Comparison of ENCODE assay signal across 8 cellular contexts in the genomic region with DNA sequence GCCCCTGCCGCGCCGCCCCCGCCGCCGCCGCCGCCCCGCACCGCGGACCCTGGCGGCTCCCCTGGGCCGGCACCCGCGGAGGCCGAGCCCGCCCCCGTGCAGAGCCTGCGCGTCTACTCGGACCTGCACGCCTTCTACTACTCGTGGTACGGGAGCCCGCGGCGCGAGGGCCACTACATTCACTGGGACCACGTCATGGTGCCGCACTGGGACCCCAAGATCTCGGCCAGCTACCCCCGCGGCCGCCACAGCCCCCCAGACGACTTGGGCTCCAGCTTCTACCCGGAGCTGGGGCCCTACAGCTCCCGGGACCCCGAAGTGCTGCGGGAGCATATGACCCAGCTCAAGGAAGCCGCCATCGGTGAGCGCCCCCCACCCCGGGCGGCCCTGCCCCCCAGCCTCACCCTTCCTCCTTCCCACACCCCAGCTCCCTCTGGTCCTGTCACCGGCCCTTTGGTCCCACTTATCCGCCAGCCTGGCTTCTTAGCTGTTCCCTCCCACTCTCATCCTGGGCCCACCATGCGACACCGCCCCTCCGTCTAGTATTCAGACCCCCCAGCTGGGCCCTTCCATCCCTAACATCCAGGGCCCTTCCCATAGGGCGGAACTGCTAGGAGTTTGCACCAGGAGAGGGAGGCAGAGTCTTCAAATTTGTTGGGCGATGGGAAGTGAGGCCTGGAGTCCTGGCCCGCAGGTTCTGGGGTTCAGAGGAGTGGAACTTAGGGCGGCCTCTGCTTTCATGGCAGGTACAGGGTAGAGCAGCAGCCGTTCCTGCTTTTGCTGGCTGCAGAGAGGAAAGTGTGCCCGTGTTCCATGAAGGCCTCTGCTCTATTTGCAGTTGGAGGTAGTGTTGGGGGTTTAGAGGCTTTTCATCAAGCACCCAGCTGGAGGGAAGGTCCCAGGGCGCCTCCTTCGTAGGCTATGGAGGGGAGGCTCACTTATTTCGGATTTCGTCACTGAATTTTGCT. TPM values are rescaled to one million over a fixed set of nuclear protein-coding genes. Genes with fewer than 3 reads are reported as not detected.
DNase-seq lines count a peak whose midpoint lies in the region; ATAC-seq, FAIRE-seq and TF ChIP-seq lines count a peak whose summit lies in the region.

No MANE protein-coding gene starts in this region.

- POLR2A ChIA-PET in endothelial cell of umbilical vein (lab: Charles Lee), result no interaction called here

- no TSS peak for BruUV-seq in endothelial cell of umbilical vein (replicated peaks; lab: Mats Ljungman, UMichigan)

- H2AFZ ChIP-seq in endothelial cell of umbilical vein (ENCODE audit: low read depth, low read length), result no peak overlapping the region

- dilution Hi-C loops in endothelial cell of umbilical vein (cut with MboI; ENCODE audit: extremely low pct_ligation_motif_present, low sequenced_read_pairs), result no loop called here

- H3K79me2 ChIP-seq in endothelial cell of umbilical vein (ENCODE audit: control insufficient read depth, insufficient read depth, low read length), result no peaks in the 10 kb centered on the region

- peaks cover 2% of the 10 kb centered on the region for H3K4me1 ChIP-seq in endothelial cell of umbilical vein (ENCODE audit: control insufficient read depth, extremely low read depth, insufficient read depth, low read length)
- H3K4me1 ChIP-seq in rectal smooth muscle tissue (ENCODE audit: control insufficient read depth, insufficient read depth, low read length), result no peaks in the 10 kb centered on the region

- no peaks in the 10 kb centered on the region for H3K9me3 ChIP-seq in endothelial cell of umbilical vein (replicated peaks; ENCODE audit: control insufficient read depth, insufficient read depth, low read length)

- H3K4me3 ChIP-seq in endothelial cell of umbilical vein (replicated peaks in 1 of 3; ENCODE audit: insufficient read depth in 1 of 3, low read depth in 1 of 3, low read length in 3 of 3) (no peak overlapping the region), rectal smooth muscle tissue (ENCODE audit: low read length) (peak overlapping the region; percentile 43)

- no peak overlapping the region for H3K9ac ChIP-seq in endothelial cell of umbilical vein (replicated peaks; ENCODE audit: extremely low read depth, insufficient read depth, low read length)
- H3K9ac ChIP-seq in rectal smooth muscle tissue (ENCODE audit: low read length), result no peak overlapping the region

- TF ChIP-seq CTCF in C4-2B (conservative IDR thresholded peaks at IDR 0.05) (no peak), endothelial cell of umbilical vein (IDR thresholded peaks at IDR 0.05; ENCODE audit: extremely low read depth in 1 of 2, insufficient read depth in 1 of 2, low read depth in 1 of 2, low read length in 2 of 2) (no peak)

- no peak overlapping the region for H3K4me2 ChIP-seq in endothelial cell of umbilical vein (ENCODE audit: insufficient read depth, low read length)

- H3K27ac ChIP-seq in C4-2B, result peak overlapping the region; percentile 68
- H3K27ac ChIP-seq in endothelial cell of umbilical vein (ENCODE audit: insufficient read depth, low read depth, low read length), result no peak overlapping the region
- H3K27ac ChIP-seq in rectal smooth muscle tissue (ENCODE audit: low read depth, low read length), result no peak overlapping the region

- intact Hi-C loops in endothelial cell of umbilical vein (cut with micrococcal nuclease), result no loop called here

- CTCF ChIA-PET in endothelial cell of umbilical vein (lab: Charles Lee), result no interaction called here

- peak; percentile 41 for DNase-seq in NCI-H748 (lab: John Stamatoyannopoulos, UW; ENCODE audit: unreplicated experiment)
- no peak for DNase-seq in endothelial cell of umbilical vein (ENCODE audit: low read depth, low spot score)
- DNase-seq in UCSD-AML1 (lab: John Stamatoyannopoulos, UW; ENCODE audit: unreplicated experiment), result no peak
- no peak for DNase-seq in stimulated activated CD4-positive, alpha-beta T cell treated with anti-CD3 and anti-CD28 coated beads, Interleukin-2, amount 100 ng/mL, for 24 hours
- DNase-seq in AG08395 (ENCODE audit: low spot score), result no peak

- no peaks in the 10 kb centered on the region for H3K9me1 ChIP-seq in endothelial cell of umbilical vein (replicated peaks; ENCODE audit: control insufficient read depth, extremely low read depth, insufficient read depth, low read length)

- no peaks in the 10 kb centered on the region for H3K36me3 ChIP-seq in endothelial cell of umbilical vein (ENCODE audit: control insufficient read depth in 2 of 2, extremely low read depth in 1 of 2, insufficient read depth in 2 of 2, low read length in 2 of 2)
- H3K36me3 ChIP-seq in rectal smooth muscle tissue (ENCODE audit: control insufficient read depth, insufficient read depth, low read length), result no peaks in the 10 kb centered on the region

- no peak for TF ChIP-seq POLR2A in endothelial cell of umbilical vein (IDR thresholded peaks at IDR 0.05; ENCODE audit: low read depth, low read length)

- no peaks in the 10 kb centered on the region for H4K20me1 ChIP-seq in endothelial cell of umbilical vein (replicated peaks; ENCODE audit: control insufficient read depth, extremely low read depth, insufficient read depth, low read length)

- no peak for FAIRE-seq in endothelial cell of umbilical vein (lab: Jason Lieb, UNC)

- peak; percentile 33 for ATAC-seq in GM19372 (IDR thresholded peaks at IDR 0.05; ENCODE audit: low read depth, unreplicated experiment)

- H3K27me3 ChIP-seq in endothelial cell of umbilical vein (ENCODE audit: control insufficient read depth in 2 of 2, insufficient read depth in 2 of 2, low read length in 2 of 2) (peaks cover 9 to 16% of the 10 kb centered on the region in 2 experiments), rectal smooth muscle tissue (ENCODE audit: control insufficient read depth, insufficient read depth, low read length) (no peaks in the 10 kb centered on the region)

TF ChIP-seq in endothelial cell of umbilical vein, 7 proteins besides CTCF, POLR2A, EP300 and RAD21:
- TF ChIP-seq FOS (IDR thresholded peaks at IDR 0.05; ENCODE audit: borderline replicate concordance, insufficient read depth, low read length), result no peak
- TF ChIP-seq, protein P1, sequence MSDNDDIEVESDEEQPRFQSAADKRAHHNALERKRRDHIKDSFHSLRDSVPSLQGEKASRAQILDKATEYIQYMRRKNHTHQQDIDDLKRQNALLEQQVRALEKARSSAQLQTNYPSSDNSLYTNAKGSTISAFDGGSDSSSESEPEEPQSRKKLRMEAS (IDR thresholded peaks at IDR 0.05; ENCODE audit: insufficient read depth, insufficient read length), result no peak
- peak; percentile 62 for TF ChIP-seq EZH2 (IDR thresholded peaks at IDR 0.05; ENCODE audit: borderline replicate concordance, low read depth, low read length, severe bottlenecking)
- TF ChIP-seq JUN (IDR thresholded peaks at IDR 0.05; ENCODE audit: borderline replicate concordance, insufficient read depth, insufficient read length, low read depth), result no peak

RNA-seq across cellular contexts. Expression of a gene that starts 1.0 kb away (rescaled TPM):
- total RNA-seq in endothelial cell of umbilical vein, result 0.66 and 0.92 TPM in 2 replicates
- polyA plus RNA-seq in endothelial cell of umbilical vein, result 1.3 and 1.9 TPM in 2 replicates
- polyA plus RNA-seq in endothelial cell of umbilical vein (2011; cell fraction: cytosol; rRNA removed), result 1.1 and 1.2 TPM in 2 replicates
- polyA plus RNA-seq in endothelial cell of umbilical vein (2011; cell fraction: nucleus; rRNA removed), result 0.25 and 0.45 TPM in 2 replicates
- 0.55 and 0.80 TPM in 2 replicates for polyA plus RNA-seq in endothelial cell of umbilical vein (2012)
- polyA minus RNA-seq in endothelial cell of umbilical vein, result 1.2 and 3.7 TPM in 2 replicates
- 40.5 TPM for polyA minus RNA-seq in endothelial cell of umbilical vein (2011; cell fraction: cytosol; rRNA and poly(A)+ RNA removed)
- 0.58 TPM in 1 of 2 replicates, not detected in the other for polyA minus RNA-seq in endothelial cell of umbilical vein (2011; cell fraction: nucleus; rRNA and poly(A)+ RNA removed)

RNA-seq across cellular contexts. Expression of a gene that starts 12.9 kb away (rescaled TPM):
- total RNA-seq in endothelial cell of umbilical vein, result 32.8 and 36.5 TPM in 2 replicates
- 38.8 and 54.0 TPM in 2 replicates for polyA plus RNA-seq in endothelial cell of umbilical vein
- 14.0 and 22.0 TPM in 2 replicates for polyA plus RNA-seq in endothelial cell of umbilical vein (2011; cell fraction: cytosol; rRNA removed)
- polyA plus RNA-seq in endothelial cell of umbilical vein (2011; cell fraction: nucleus; rRNA removed), result 10.4 and 11.9 TPM in 2 replicates
- polyA plus RNA-seq in endothelial cell of umbilical vein (2012), result 11.3 and 23.4 TPM in 2 replicates
- 9.0 and 9.3 TPM in 2 replicates for polyA minus RNA-seq in endothelial cell of umbilical vein
- 29.6 TPM for polyA minus RNA-seq in endothelial cell of umbilical vein (2011; cell fraction: cytosol; rRNA and poly(A)+ RNA removed)
- polyA minus RNA-seq in endothelial cell of umbilical vein (2011; cell fraction: nucleus; rRNA and poly(A)+ RNA removed), result 1.8 and 2.7 TPM in 2 replicates

RNA-seq across cellular contexts. Expression of a gene that starts 13.4 kb away (rescaled TPM):
- 19.2 and 20.4 TPM in 2 replicates for total RNA-seq in endothelial cell of umbilical vein
- polyA plus RNA-seq in endothelial cell of umbilical vein, result 20.4 and 20.5 TPM in 2 replicates
- 23.5 and 23.7 TPM in 2 replicates for polyA plus RNA-seq in endothelial cell of umbilical vein (2011; cell fraction: cytosol; rRNA removed)
- 12.2 and 12.7 TPM in 2 replicates for polyA plus RNA-seq in endothelial cell of umbilical vein (2011; cell fraction: nucleus; rRNA removed)
- 19.8 and 22.8 TPM in 2 replicates for polyA plus RNA-seq in endothelial cell of umbilical vein (2012)
- 15.2 and 17.0 TPM in 2 replicates for polyA minus RNA-seq in endothelial cell of umbilical vein
- polyA minus RNA-seq in endothelial cell of umbilical vein (2011; cell fraction: cytosol; rRNA and poly(A)+ RNA removed), result 22.2 TPM
- 5.9 and 6.9 TPM in 2 replicates for polyA minus RNA-seq in endothelial cell of umbilical vein (2011; cell fraction: nucleus; rRNA and poly(A)+ RNA removed)

RNA-seq across cellular contexts. Expression of a gene that starts 29.7 kb away (rescaled TPM):
- not detected in 2 replicates for total RNA-seq in endothelial cell of umbilical vein
- polyA plus RNA-seq in endothelial cell of umbilical vein, result not detected in 2 replicates
- polyA plus RNA-seq in endothelial cell of umbilical vein (2011; cell fraction: cytosol; rRNA removed), result not detected in 2 replicates
- 0.03 TPM in 1 of 2 replicates, not detected in the other for polyA plus RNA-seq in endothelial cell of umbilical vein (2011; cell fraction: nucleus; rRNA removed)
- not detected in 2 replicates for polyA plus RNA-seq in endothelial cell of umbilical vein (2012)
- polyA minus RNA-seq in endothelial cell of umbilical vein, result not detected in 2 replicates
- 0.72 TPM for polyA minus RNA-seq in endothelial cell of umbilical vein (2011; cell fraction: cytosol; rRNA and poly(A)+ RNA removed)
- not detected in 2 replicates for polyA minus RNA-seq in endothelial cell of umbilical vein (2011; cell fraction: nucleus; rRNA and poly(A)+ RNA removed)
